Comparison of ENCODE assay signal across 29 cellular contexts in the genomic region with DNA sequence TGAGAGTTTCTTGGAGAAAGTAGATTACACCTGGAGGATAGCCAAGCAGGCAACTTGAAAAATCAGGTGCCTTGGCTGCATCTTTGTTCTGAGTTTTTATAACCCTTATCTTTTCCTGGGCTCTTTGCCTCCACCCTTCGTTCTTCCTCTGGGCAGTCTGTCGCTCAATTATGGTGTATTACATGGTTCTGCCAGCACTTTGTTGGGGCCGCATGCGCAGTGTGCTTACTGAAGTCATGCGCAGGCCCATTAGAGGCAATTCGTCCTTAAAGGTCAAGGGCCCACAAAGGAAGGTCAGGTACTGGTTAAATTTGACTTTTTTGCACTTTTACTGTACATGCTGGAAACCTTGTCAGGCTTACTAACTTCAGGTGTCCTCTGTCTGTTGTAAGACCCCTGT.
"Had no signal": no experiment of that assay in that cellular context is flagged by ENCODE, and none has a peak within 500 bp of the region (broad histone marks: within the 10 kb centered on the region; RNA-seq: fewer than 3 reads in every experiment).

No MANE protein-coding gene starts in this region.

- H3K4me3 ChIP-seq: adrenal gland, ascending aorta, cardiac muscle cell, colonic mucosa, esophagus squamous epithelium, heart right ventricle, left ventricle myocardium inferior, lung, psoas muscle, uterus had no signal

- DNase-seq: activated CD4-positive, alpha-beta T cell treated with anti-CD3 and anti-CD28 coated beads for 4 hours; activated CD4-positive, alpha-beta T cell treated with anti-CD3 and anti-CD28 coated beads, Interleukin-2, amount 50 U/mL, for 48 hours; activated CD4-positive, CD25-positive, alpha-beta regulatory T cell; activated CD8-positive, alpha-beta memory T cell treated with anti-CD3 and anti-CD28 coated beads for 24 hours; activated effector memory CD4-positive, alpha-beta T cell treated with anti-CD3 and anti-CD28 coated beads, Interleukin-2, amount 50 U/mL, for 16 hours; activated naive CD4-positive, alpha-beta T cell treated with anti-CD3 and anti-CD28 coated beads for 36 hours; activated naive CD8-positive, alpha-beta T cell treated with anti-CD3 and anti-CD28 coated beads for 36 hours; adrenal gland; cerebellar nuclear complex; colonic mucosa; effector CD8-positive, alpha-beta T cell; esophagus squamous epithelium; foreskin melanocyte; heart right ventricle; left ventricle myocardium inferior; naive thymus-derived CD4-positive, alpha-beta T cell; occipital lobe; psoas muscle; stimulated activated CD4-positive, alpha-beta T cell treated with anti-CD3 and anti-CD28 coated beads, Interleukin-2, amount 100 ng/mL, for 48 hours; stimulated activated naive CD4-positive, alpha-beta T cell treated with Interleukin-2 at 50 U/mL for 16 hours; T-helper 2 cell; trophoblast cell; uterus had no signal

- H3K9me3 Mint-ChIP-seq: brain had no signal

- H3K4me1 Mint-ChIP-seq: activated naive CD8-positive, alpha-beta T cell treated with anti-CD3 and anti-CD28 coated beads for 36 hours; brain; naive thymus-derived CD4-positive, alpha-beta T cell had no signal

- H3K4me3 Mint-ChIP-seq: activated naive CD4-positive, alpha-beta T cell treated with anti-CD3 and anti-CD28 coated beads for 36 hours; activated naive CD8-positive, alpha-beta T cell treated with anti-CD3 and anti-CD28 coated beads for 36 hours; brain; naive thymus-derived CD4-positive, alpha-beta T cell had no signal

- H3K36me3 ChIP-seq: adrenal gland, ascending aorta, cardiac muscle cell, colonic mucosa, esophagus squamous epithelium, heart right ventricle, left ventricle myocardium inferior, uterus had no signal

- H3K27me3 Mint-ChIP-seq: activated naive CD8-positive, alpha-beta T cell treated with anti-CD3 and anti-CD28 coated beads for 36 hours; brain; naive thymus-derived CD4-positive, alpha-beta T cell had no signal

- H3K27ac Mint-ChIP-seq: activated naive CD4-positive, alpha-beta T cell treated with anti-CD3 and anti-CD28 coated beads for 36 hours; activated naive CD8-positive, alpha-beta T cell treated with anti-CD3 and anti-CD28 coated beads for 36 hours; brain; naive thymus-derived CD4-positive, alpha-beta T cell had no signal

- H3K9me3 ChIP-seq: adrenal gland, ascending aorta, colonic mucosa, esophagus squamous epithelium, left ventricle myocardium inferior, psoas muscle, uterus had no signal

- H3K9ac ChIP-seq: parathyroid adenoma had no signal

- H3K79me2 ChIP-seq: parathyroid adenoma had no signal

- H3K27ac ChIP-seq: adrenal gland, ascending aorta, cardiac muscle cell, colonic mucosa, epithelial cell of prostate, esophagus squamous epithelium, heart right ventricle, left ventricle myocardium inferior, parathyroid adenoma, psoas muscle, uterus had no signal

- H2AFZ ChIP-seq: parathyroid adenoma had no signal

- H3K4me1 ChIP-seq: adrenal gland, ascending aorta, colonic mucosa, esophagus squamous epithelium, heart right ventricle, left ventricle myocardium inferior, parathyroid adenoma, psoas muscle, uterus had no signal

- H3K27me3 ChIP-seq: adrenal gland, ascending aorta, cardiac muscle cell, colonic mucosa, esophagus squamous epithelium, heart right ventricle, uterus had no signal

- H3K36me3 Mint-ChIP-seq: activated naive CD8-positive, alpha-beta T cell treated with anti-CD3 and anti-CD28 coated beads for 36 hours; brain had no signal
